14 cellular contexts compared by ENCODE assay signal in the genomic region with DNA sequence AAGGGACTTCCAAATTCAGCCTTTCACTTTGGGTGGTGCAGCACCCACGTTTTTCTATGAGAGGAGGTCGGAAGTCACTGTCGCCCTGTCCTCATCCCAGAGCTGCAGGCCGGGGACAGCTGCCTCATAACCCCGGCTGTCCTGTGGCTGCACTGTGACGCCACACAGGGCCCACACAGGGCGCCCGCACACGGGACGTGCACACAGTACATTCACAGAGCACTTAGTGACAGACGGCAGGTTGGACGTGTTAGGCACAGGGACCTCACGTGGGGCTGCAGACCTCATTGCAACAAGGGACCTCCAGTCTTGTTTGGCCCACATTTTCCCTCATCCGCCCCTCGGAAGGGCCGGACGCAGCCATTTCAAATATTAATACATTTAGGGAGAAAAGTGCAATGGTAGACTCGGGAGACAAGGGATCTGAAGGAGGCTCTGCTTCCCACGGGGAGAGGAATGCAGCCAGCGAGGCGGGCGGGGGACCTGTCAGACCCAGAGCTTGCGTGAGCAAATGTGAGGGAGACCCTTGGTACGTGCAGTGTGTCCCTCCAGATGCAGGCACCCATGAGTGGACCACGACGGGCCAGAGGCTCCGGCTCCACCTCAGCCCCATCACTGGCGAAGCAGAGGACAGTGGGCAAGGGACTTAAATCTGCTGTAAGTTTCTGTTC.
DNase-seq lines count a peak whose midpoint lies in the region; ATAC-seq, FAIRE-seq and TF ChIP-seq lines count a peak whose summit lies in the region.
"Had no signal": no experiment of that assay in that cellular context is flagged by ENCODE, and none has a peak within 500 bp of the region (broad histone marks: within the 10 kb centered on the region; RNA-seq: fewer than 3 reads in every experiment).

No MANE protein-coding gene starts in this region.

- H3K4me1 ChIP-seq in kidney (ENCODE audit: control insufficient read depth in 1 of 2, insufficient read depth in 1 of 2, low read depth in 1 of 2, low read length in 2 of 2), result peaks cover 3 to 5% of the 10 kb centered on the region in 2 donors

- H3K4me3 Mint-ChIP-seq in natural killer cell (no peak overlapping the region), T-helper 17 cell (peak overlapping the region; percentile 45)
- no peak overlapping the region for H3K4me3 Mint-ChIP-seq in natural killer cell treated with Interleukin-12 subunit alpha and Interleukin-12 subunit beta and Interleukin-15 and Interleukin-18, amount 100 ng/mL, for 72 hours
- peak overlapping the region in 1 of 2 donors; percentile 25 for H3K4me3 Mint-ChIP-seq in stimulated activated naive B cell treated with anti-CD40 and anti-IgM and Interleukin-4, amounts not matched to agents 10 μg/mL and 1 μg/mL and 100 μg/mL, for 72 hours
- H3K4me3 Mint-ChIP-seq in activated CD4-positive, alpha-beta T cell treated with anti-CD3 and anti-CD28 coated beads for 36 hours, result no peak overlapping the region

- no peak for FAIRE-seq in kidney (lab: Jason Lieb, UNC)
- FAIRE-seq: H1 had no signal

- CTCF ChIA-PET in activated CD4-positive, alpha-beta T cell treated with anti-CD3 and anti-CD28 coated beads for 36 hours (lab: Charles Lee), result no interaction called here

- H3K36me3 ChIP-seq in kidney (ENCODE audit: control insufficient read depth in 1 of 2, insufficient read depth in 2 of 2, low read length in 2 of 2), result peaks cover 3 to 13% of the 10 kb centered on the region in 2 donors

- H3K4me3 ChIP-seq in kidney (ENCODE audit: low read length in 2 of 2), result no peak overlapping the region

- no peak for TF ChIP-seq CTCF in natural killer cell (IDR thresholded peaks at IDR 0.05)
- no peak for TF ChIP-seq CTCF in kidney (IDR thresholded peaks at IDR 0.05; ENCODE audit: borderline replicate concordance, extremely low read depth, insufficient read depth)

- H3K36me3 Mint-ChIP-seq in natural killer cell, result peaks cover 10% of the 10 kb centered on the region
- H3K36me3 Mint-ChIP-seq in natural killer cell treated with Interleukin-12 subunit alpha and Interleukin-12 subunit beta and Interleukin-15 and Interleukin-18, amount 100 ng/mL, for 72 hours, result peaks cover 30% of the 10 kb centered on the region
- peaks cover 22% of the 10 kb centered on the region for H3K36me3 Mint-ChIP-seq in T-helper 17 cell (ENCODE audit: low read depth)
- H3K36me3 Mint-ChIP-seq in stimulated activated naive B cell treated with anti-CD40 and anti-IgM and Interleukin-4, amounts not matched to agents 10 μg/mL and 1 μg/mL and 100 μg/mL, for 72 hours, result peaks cover 72 to 82% of the 10 kb centered on the region in 2 donors
- peaks cover 53% of the 10 kb centered on the region for H3K36me3 Mint-ChIP-seq in activated CD4-positive, alpha-beta T cell treated with anti-CD3 and anti-CD28 coated beads for 36 hours (ENCODE audit: low read depth)

- peak overlapping the region; percentile 15 to 45 for H3K27ac Mint-ChIP-seq in natural killer cell
- peak overlapping the region in 1 of 2 donors; percentile 59 for H3K27ac Mint-ChIP-seq in natural killer cell treated with Interleukin-12 subunit alpha and Interleukin-12 subunit beta and Interleukin-15 and Interleukin-18, amount 100 ng/mL, for 72 hours
- H3K27ac Mint-ChIP-seq in T-helper 17 cell, result peak overlapping the region; percentile 72
- peak overlapping the region; percentile 85 for H3K27ac Mint-ChIP-seq in stimulated activated naive B cell treated with anti-CD40 and anti-IgM and Interleukin-4, amounts not matched to agents 10 μg/mL and 1 μg/mL and 100 μg/mL, for 72 hours
- no peak overlapping the region for H3K27ac Mint-ChIP-seq in activated CD4-positive, alpha-beta T cell treated with anti-CD3 and anti-CD28 coated beads for 36 hours

- intact Hi-C loops in natural killer cell (cut with micrococcal nuclease), result no loop called here
- intact Hi-C loops in kidney (cut with DNase I), result no loop called here
- intact Hi-C loops in activated CD4-positive, alpha-beta T cell treated with anti-CD3 and anti-CD28 coated beads for 36 hours (cut with DNase I, micrococcal nuclease), result no loop called here

- H3K9me3 ChIP-seq in T-helper 17 cell (ENCODE audit: control insufficient read depth, low read length, poor library complexity, severe bottlenecking) (no peaks in the 10 kb centered on the region), kidney (ENCODE audit: control insufficient read depth in 1 of 2, low read length in 2 of 2) (no peaks in the 10 kb centered on the region)

- no peak overlapping the region for H3K9ac ChIP-seq in kidney (ENCODE audit: low read length in 2 of 2)

- no peak for DNase-seq in natural killer cell
- DNase-seq in natural killer cell treated with Interleukin-12 subunit alpha and Interleukin-12 subunit beta and Interleukin-15 and Interleukin-18, amount 100 ng/mL, for 72 hours (ENCODE audit: low spot score), result no peak
- DNase-seq in T-helper 17 cell, result no peak
- DNase-seq in kidney, result peak; percentile 80
- no peak for DNase-seq in stimulated activated naive B cell treated with anti-CD40 and anti-IgM and Interleukin-4, amounts not matched to agents 10 μg/mL and 1 μg/mL and 100 μg/mL, for 72 hours
- DNase-seq in activated CD4-positive, alpha-beta T cell treated with anti-CD3 and anti-CD28 coated beads for 36 hours, result no peak
- DNase-seq in NCI-H82 (lab: John Stamatoyannopoulos, UW), result no peak
- DNase-seq: DMS 273 treated with DMSO at 0.1 percent for 48 hours, MM.1S, NCI-H1105, NCI-H187, SHP77 treated with DMSO at 0.1 percent for 48 hours had no signal

- POLR2A ChIA-PET in activated CD4-positive, alpha-beta T cell treated with anti-CD3 and anti-CD28 coated beads for 36 hours (lab: Charles Lee), result no interaction called here

- H3K27me3 Mint-ChIP-seq in natural killer cell (ENCODE audit: low read depth in 2 of 2) (no peaks in the 10 kb centered on the region), T-helper 17 cell (no peaks in the 10 kb centered on the region)
- no peaks in the 10 kb centered on the region for H3K27me3 Mint-ChIP-seq in natural killer cell treated with Interleukin-12 subunit alpha and Interleukin-12 subunit beta and Interleukin-15 and Interleukin-18, amount 100 ng/mL, for 72 hours
- H3K27me3 Mint-ChIP-seq in stimulated activated naive B cell treated with anti-CD40 and anti-IgM and Interleukin-4, amounts not matched to agents 10 μg/mL and 1 μg/mL and 100 μg/mL, for 72 hours, result no peaks in the 10 kb centered on the region
- no peaks in the 10 kb centered on the region for H3K27me3 Mint-ChIP-seq in activated CD4-positive, alpha-beta T cell treated with anti-CD3 and anti-CD28 coated beads for 36 hours

- no peaks in the 10 kb centered on the region for H3K9me3 Mint-ChIP-seq in natural killer cell
- no peaks in the 10 kb centered on the region for H3K9me3 Mint-ChIP-seq in natural killer cell treated with Interleukin-12 subunit alpha and Interleukin-12 subunit beta and Interleukin-15 and Interleukin-18, amount 100 ng/mL, for 72 hours
- no peaks in the 10 kb centered on the region for H3K9me3 Mint-ChIP-seq in stimulated activated naive B cell treated with anti-CD40 and anti-IgM and Interleukin-4, amounts not matched to agents 10 μg/mL and 1 μg/mL and 100 μg/mL, for 72 hours
- no peaks in the 10 kb centered on the region for H3K9me3 Mint-ChIP-seq in activated CD4-positive, alpha-beta T cell treated with anti-CD3 and anti-CD28 coated beads for 36 hours (ENCODE audit: low read depth)

- ATAC-seq in natural killer cell (no peak), T-helper 17 cell (no peak), GM18520 (IDR thresholded peaks at IDR 0.05; ENCODE audit: unreplicated experiment) (no peak)
- no peak for ATAC-seq in natural killer cell treated with Interleukin-12 subunit alpha and Interleukin-12 subunit beta and Interleukin-15 and Interleukin-18, amount 100 ng/mL, for 72 hours
- ATAC-seq in stimulated activated naive B cell treated with anti-CD40 and anti-IgM and Interleukin-4, amounts not matched to agents 10 μg/mL and 1 μg/mL and 100 μg/mL, for 72 hours (replicated peaks), result no peak
- no peak for ATAC-seq in activated CD4-positive, alpha-beta T cell treated with anti-CD3 and anti-CD28 coated beads for 36 hours

- no peak overlapping the region for H3K27ac ChIP-seq in kidney (ENCODE audit: low read depth in 2 of 2, low read length in 2 of 2)

- H3K4me1 Mint-ChIP-seq in natural killer cell (peaks cover 60 to 61% of the 10 kb centered on the region in 2 donors), T-helper 17 cell (peaks cover 61% of the 10 kb centered on the region)
- H3K4me1 Mint-ChIP-seq in natural killer cell treated with Interleukin-12 subunit alpha and Interleukin-12 subunit beta and Interleukin-15 and Interleukin-18, amount 100 ng/mL, for 72 hours (ENCODE audit: low read depth in 2 of 2), result peaks cover 51 to 62% of the 10 kb centered on the region in 2 donors
- peaks cover 28 to 50% of the 10 kb centered on the region in 2 donors for H3K4me1 Mint-ChIP-seq in stimulated activated naive B cell treated with anti-CD40 and anti-IgM and Interleukin-4, amounts not matched to agents 10 μg/mL and 1 μg/mL and 100 μg/mL, for 72 hours
- peaks cover 75% of the 10 kb centered on the region for H3K4me1 Mint-ChIP-seq in activated CD4-positive, alpha-beta T cell treated with anti-CD3 and anti-CD28 coated beads for 36 hours
